ENCODE assay signal across 12 cellular contexts in the genomic region with DNA sequence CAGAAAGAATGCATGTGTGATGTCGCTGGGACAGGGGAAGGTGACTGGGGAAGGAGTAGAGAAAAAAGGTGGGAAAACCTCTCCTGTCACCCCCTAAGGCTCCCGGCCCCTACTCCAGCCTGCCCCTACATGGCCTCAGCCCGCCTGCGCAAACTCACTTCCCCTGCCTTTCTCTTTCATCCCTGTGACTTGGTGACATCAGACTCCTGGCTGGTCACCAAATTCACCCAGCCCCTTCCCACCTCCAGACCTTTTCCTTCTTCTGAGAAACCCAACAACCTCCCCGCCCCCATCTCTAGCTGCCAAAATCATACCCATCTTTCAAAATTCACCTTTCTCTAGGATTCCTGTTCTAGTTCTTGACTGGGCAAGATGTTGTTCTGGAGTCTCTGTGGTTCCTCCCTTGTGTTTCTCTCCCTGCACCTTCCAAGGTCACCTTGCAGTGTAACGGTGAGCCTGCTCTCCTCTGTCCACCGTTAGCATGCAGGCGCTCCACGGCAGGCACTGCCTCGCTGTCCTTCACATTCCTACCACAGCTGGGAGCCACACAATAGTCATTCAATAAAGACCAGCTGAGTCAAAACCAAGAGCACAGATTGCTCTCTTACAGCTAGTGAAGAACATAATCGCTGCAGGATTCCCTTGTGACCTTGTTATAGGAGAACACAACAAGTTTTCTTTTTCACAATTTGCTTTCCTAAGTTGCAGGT.
DNase-seq lines count a peak whose midpoint lies in the region; ATAC-seq and TF ChIP-seq lines count a peak whose summit lies in the region.
"Had no signal": no experiment of that assay in that cellular context is flagged by ENCODE, and none has a peak within 500 bp of the region (broad histone marks: within the 10 kb centered on the region; RNA-seq: fewer than 3 reads in every experiment).

No MANE protein-coding gene starts in this region.

- no peak overlapping the region for H2AK5ac ChIP-seq in IMR-90 (ENCODE audit: low read depth, low read length)

- TF ChIP-seq POLR2A in IMR-90 (IDR thresholded peaks at IDR 0.05; ENCODE audit: low read depth, low read length) = no peak

- TF ChIP-seq CTCF in IMR-90 (conservative IDR thresholded peaks at IDR 0.05; ENCODE audit: low read depth, low read length) = 0 out of 2 replicates have a peak, but pooled peaks have one; percentile 7
- peak; percentile 1 for TF ChIP-seq CTCF in cardiac fibroblast (IDR thresholded peaks at IDR 0.05; ENCODE audit: low read depth, low read length)
- peak; percentile 41 for TF ChIP-seq CTCF in smooth muscle cell (IDR thresholded peaks at IDR 0.05; ENCODE audit: borderline replicate concordance, insufficient read depth, poor library complexity, severe bottlenecking)

- ATAC-seq in IMR-90 (ENCODE audit: low read depth) (no peak), GM19395 (IDR thresholded peaks at IDR 0.05; ENCODE audit: unreplicated experiment) (no peak)

- H3K9me3 ChIP-seq in IMR-90 (ENCODE audit: control insufficient read depth, insufficient read depth, low read length) (no peaks in the 10 kb centered on the region), smooth muscle cell (replicated peaks; ENCODE audit: low read depth) (no peaks in the 10 kb centered on the region)

- WGBS in IMR-90 (ENCODE audit: extremely low coverage in 2 of 2, insufficient read length in 1 of 2), 2 experiments = 89% methylated on average over 3 of the region's 11 CpGs; no CpG with 5 or more reads in 1 of the 2 experiments
- WGBS in smooth muscle cell (ENCODE audit: low lambda C conversion rate) = 58% methylated on average over 9 of the region's 11 CpGs

- H3K27me3 ChIP-seq in IMR-90 (ENCODE audit: control insufficient read depth, insufficient read depth, low read length) (no peaks in the 10 kb centered on the region), smooth muscle cell (ENCODE audit: low read depth) (no peaks in the 10 kb centered on the region)

- H3K56ac ChIP-seq in IMR-90 (ENCODE audit: extremely low read depth, insufficient read depth, low read length) = no peak overlapping the region

- H3K4me1 ChIP-seq in IMR-90 (ENCODE audit: control insufficient read depth, insufficient read depth, low read length) = no peaks in the 10 kb centered on the region
- H3K4me1 ChIP-seq in smooth muscle cell (ENCODE audit: low read depth) = no peaks in the 10 kb centered on the region

- H2BK5ac ChIP-seq in IMR-90 (ENCODE audit: low read depth, low read length, poor library complexity, severe bottlenecking) = no peak overlapping the region

- intact Hi-C loops in IMR-90 (cut with micrococcal nuclease) = no loop called here

- H2AFZ ChIP-seq in IMR-90 (replicated peaks; ENCODE audit: low read length, poor library complexity) = no peak overlapping the region
- H2AFZ ChIP-seq in smooth muscle cell (ENCODE audit: low read depth) = no peak overlapping the region

- H3F3A ChIP-seq in smooth muscle cell (ENCODE audit: low read depth) = no peaks in the 10 kb centered on the region

- no peak overlapping the region for H3K14ac ChIP-seq in IMR-90 (replicated peaks; ENCODE audit: low read depth, low read length)

- no TSS peak for BruUV-seq in IMR-90 (replicated peaks; lab: Mats Ljungman, UMichigan)

- H2BK120ac ChIP-seq in IMR-90 (ENCODE audit: low read depth, low read length) = no peak overlapping the region

- no peak overlapping the region for H2AK9ac ChIP-seq in IMR-90 (replicated peaks; ENCODE audit: low read depth, low read length, poor library complexity)

- CTCF ChIA-PET in IMR-90 (lab: Yijun Ruan, JAX) = no interaction called here

- no peak overlapping the region for H3K27ac ChIP-seq in IMR-90 (ENCODE audit: insufficient read depth, low read length)
- no peak overlapping the region for H3K27ac ChIP-seq in smooth muscle cell (ENCODE audit: low read depth)

- H3K4me2 ChIP-seq in IMR-90 (ENCODE audit: low read depth, low read length) (no peak overlapping the region), smooth muscle cell (no peak overlapping the region)

- H2BK15ac ChIP-seq in IMR-90 (ENCODE audit: low read depth, low read length) = no peak overlapping the region

- no peak overlapping the region for H3K23ac ChIP-seq in IMR-90 (ENCODE audit: low read depth, low read length)

- peaks cover 0 to 3% of the 10 kb centered on the region in 2 experiments; a peak in 1 of 4 replicates for H3K79me1 ChIP-seq in IMR-90 (ENCODE audit: low read depth in 1 of 2, low read length in 2 of 2)

- in situ Hi-C loops in IMR-90 (cut with MboI; ENCODE audit: low sequenced_read_pairs) = no loop called here

- POLR2A ChIA-PET in IMR-90 (lab: Charles Lee; ENCODE audit: unreplicated experiment) = no interaction called here

- no peaks in the 10 kb centered on the region for H3K79me2 ChIP-seq in smooth muscle cell (ENCODE audit: low read depth)

- H4K8ac ChIP-seq in IMR-90 (ENCODE audit: low read depth in 2 of 2, low read length in 2 of 2) = no peak overlapping the region

- H3K9me1 ChIP-seq in IMR-90 (ENCODE audit: insufficient read depth, low read length) = peaks cover 3% of the 10 kb centered on the region; the same call in 1 of the 2 replicates

- no peak overlapping the region for H2BK20ac ChIP-seq in IMR-90 (ENCODE audit: low read depth, low read length)

- no peak overlapping the region for H3K4ac ChIP-seq in IMR-90 (ENCODE audit: low read depth, low read length)

- dilution Hi-C loops in IMR-90 (cut with HindIII; ENCODE audit: low sequenced_read_pairs, unreplicated experiment) = no loop called here

- H3K36me3 ChIP-seq in IMR-90 (ENCODE audit: control insufficient read depth, insufficient read depth, low read length) (no peaks in the 10 kb centered on the region), smooth muscle cell (ENCODE audit: low read depth) (no peaks in the 10 kb centered on the region)

- H4K5ac ChIP-seq in IMR-90 (ENCODE audit: low read depth, low read length) = no peak overlapping the region

- DNase-seq in IMR-90 = no peak
- DNase-seq in cardiac fibroblast (ENCODE audit: low read depth in 2 of 2) = no peak
- DNase-seq in islet precursor cell = peak; percentile 80
- DNase-seq in smooth muscle cell (lab: John Stamatoyannopoulos, UW; ENCODE audit: unreplicated experiment) = no peak
- no peak for DNase-seq in NCI-H1417 (lab: John Stamatoyannopoulos, UW)
- no peak for DNase-seq in SK-N-DZ (ENCODE audit: low spot score)
- DNase-seq: CD4-positive, CD25-positive, alpha-beta regulatory T cell; effector CD4-positive, alpha-beta T cell; GF-D8; HFFc6; NCI-H1694 had no signal

- no peaks in the 10 kb centered on the region for H4K20me1 ChIP-seq in IMR-90 (ENCODE audit: insufficient read depth, low read length)
- no peaks in the 10 kb centered on the region for H4K20me1 ChIP-seq in smooth muscle cell (ENCODE audit: low read depth)

- H3K18ac ChIP-seq in IMR-90 (ENCODE audit: low read depth, low read length) = no peak overlapping the region

- no peak for TF ChIP-seq RAD21 in IMR-90 (IDR thresholded peaks at IDR 0.05; ENCODE audit: low read length)

- no peak overlapping the region for H4K91ac ChIP-seq in IMR-90 (ENCODE audit: insufficient read depth, low read depth, low read length)

- H3K4me3 ChIP-seq in IMR-90 (ENCODE audit: insufficient read depth, low read depth, low read length) (no peak overlapping the region), cardiac fibroblast (replicated peaks in 1 of 2; ENCODE audit: low read depth in 2 of 2, low read length in 2 of 2) (no peak overlapping the region), smooth muscle cell (no peak overlapping the region)

- H3K9ac ChIP-seq in IMR-90 (ENCODE audit: low read depth, low read length) (no peak overlapping the region), smooth muscle cell (ENCODE audit: low read depth) (no peak overlapping the region)

TF ChIP-seq in IMR-90, 13 proteins besides CTCF, POLR2A, EP300 and RAD21:
- TF ChIP-seq SMC3 (IDR thresholded peaks at IDR 0.05; ENCODE audit: low read depth, low read length) = no peak
